In genomic region chr19:8255426-8256125, GRCh38 we compare ENCODE assay signal across 17 cellular contexts. TPM values are rescaled to one million over a fixed set of nuclear protein-coding genes. Genes with fewer than 3 reads are reported as not detected.
DNase-seq lines count a peak whose midpoint lies in the region; ATAC-seq and TF ChIP-seq lines count a peak whose summit lies in the region.
"Had no signal": no experiment of that assay in that cellular context is flagged by ENCODE, and none has a peak within 500 bp of the region (broad histone marks: within the 10 kb centered on the region; RNA-seq: fewer than 3 reads in every experiment).

No MANE protein-coding gene starts in this region.

- no peaks in the 10 kb centered on the region for H3K9me3 Mint-ChIP-seq in chondrocyte (ENCODE audit: low read depth)
- H3K9me3 Mint-ChIP-seq: CD4-positive, alpha-beta T cell; H9 had no signal

- H3K27ac Mint-ChIP-seq in chondrocyte (ENCODE audit: unreplicated experiment), result no peak overlapping the region
- H3K27ac Mint-ChIP-seq: CD4-positive, alpha-beta T cell; H9 had no signal

- H3K4me1 Mint-ChIP-seq in chondrocyte (ENCODE audit: low read depth), result no peaks in the 10 kb centered on the region

- H3K4me3 ChIP-seq in H7 (ENCODE audit: insufficient read depth, low read depth, low read length), result no peak overlapping the region
- H3K4me3 ChIP-seq in IMR-90 (ENCODE audit: insufficient read depth, low read depth, low read length), result no peak overlapping the region
- H3K4me3 ChIP-seq: GM12878 had no signal

- no peak for TF ChIP-seq POLR2A in IMR-90 (IDR thresholded peaks at IDR 0.05; ENCODE audit: low read depth, low read length)
- no peak for TF ChIP-seq POLR2A in erythroblast (IDR thresholded peaks at IDR 0.05; ENCODE audit: low read length)

- no peak overlapping the region for H4K5ac ChIP-seq in IMR-90 (ENCODE audit: low read depth, low read length)

- no peak for ATAC-seq in IMR-90 (ENCODE audit: low read depth)
- ATAC-seq: GM12878 had no signal

- TF ChIP-seq RAD21 in IMR-90 (IDR thresholded peaks at IDR 0.05; ENCODE audit: low read length), result no peak

- no peaks in the 10 kb centered on the region for H3K9me3 ChIP-seq in IMR-90 (ENCODE audit: control insufficient read depth, insufficient read depth, low read length)
- H3K9me3 ChIP-seq: Caco-2 had no signal

- H3K27me3 ChIP-seq in H7 (ENCODE audit: control insufficient read depth, insufficient read depth, low read length) (no peaks in the 10 kb centered on the region), IMR-90 (ENCODE audit: control insufficient read depth, insufficient read depth, low read length) (no peaks in the 10 kb centered on the region)

- H2BK5ac ChIP-seq in IMR-90 (ENCODE audit: low read depth, low read length, poor library complexity, severe bottlenecking), result no peak overlapping the region

- H2AFZ ChIP-seq in IMR-90 (replicated peaks; ENCODE audit: low read length, poor library complexity), result no peak overlapping the region

- H3K9ac ChIP-seq in IMR-90 (ENCODE audit: low read depth, low read length), result no peak overlapping the region
- H3K9ac ChIP-seq: KMS-11 had no signal

- peak overlapping the region; percentile 24 for H2AK9ac ChIP-seq in IMR-90 (replicated peaks; ENCODE audit: low read depth, low read length, poor library complexity)

- peaks cover 3% of the 10 kb centered on the region; the same call in 1 of the 2 replicates for H3K4me1 ChIP-seq in IMR-90 (ENCODE audit: control insufficient read depth, insufficient read depth, low read length)
- H3K4me1 ChIP-seq: Caco-2 had no signal

- H3K18ac ChIP-seq in IMR-90 (ENCODE audit: low read depth, low read length), result no peak overlapping the region

- no peak overlapping the region for H3K4me2 ChIP-seq in IMR-90 (ENCODE audit: low read depth, low read length)
- H3K4me2 ChIP-seq: KMS-11 had no signal

- TF ChIP-seq CTCF in IMR-90 (conservative IDR thresholded peaks at IDR 0.05; ENCODE audit: low read depth, low read length), result no peak
- TF ChIP-seq CTCF in chondrocyte (IDR thresholded peaks at IDR 0.05), result no peak

- H3K27me3 Mint-ChIP-seq in chondrocyte (ENCODE audit: low read depth), result no peaks in the 10 kb centered on the region
- H3K27me3 Mint-ChIP-seq: CD4-positive, alpha-beta T cell had no signal

- no peaks in the 10 kb centered on the region for H4K20me1 ChIP-seq in IMR-90 (ENCODE audit: insufficient read depth, low read length)

- no peak overlapping the region for H3K4me3 Mint-ChIP-seq in chondrocyte (ENCODE audit: unreplicated experiment)
- H3K4me3 Mint-ChIP-seq: CD4-positive, alpha-beta T cell; H9 had no signal

- no peaks in the 10 kb centered on the region for H3K9me1 ChIP-seq in IMR-90 (ENCODE audit: insufficient read depth, low read length)

- no CpG with 5 or more reads among the region's 18 CpGs for WGBS in IMR-90 (ENCODE audit: extremely low coverage in 2 of 2, insufficient read length in 1 of 2), 2 experiments

- H3K79me1 ChIP-seq in IMR-90 (ENCODE audit: low read depth in 1 of 2, low read length in 2 of 2), result no peaks in the 10 kb centered on the region

- BruUV-seq in IMR-90 (replicated peaks; lab: Mats Ljungman, UMichigan), result no TSS peak

- no peak overlapping the region for H2BK120ac ChIP-seq in IMR-90 (ENCODE audit: low read depth, low read length)

- H3K36me3 ChIP-seq in H7 (replicated peaks; ENCODE audit: control insufficient read depth, insufficient read depth, low read length) (peaks cover 31% of the 10 kb centered on the region), IMR-90 (ENCODE audit: control insufficient read depth, insufficient read depth, low read length) (peaks cover 6% of the 10 kb centered on the region; the same call in 1 of the 2 replicates)

- H2BK20ac ChIP-seq in IMR-90 (ENCODE audit: low read depth, low read length), result no peak overlapping the region

- dilution Hi-C loops in IMR-90 (cut with HindIII; ENCODE audit: low sequenced_read_pairs, unreplicated experiment), result no loop called here

- intact Hi-C loops in IMR-90 (cut with micrococcal nuclease), result loop anchor here (10.0 kb wide), 1 partner anchor 251 kb away; the partner anchor contains the start of gene ELAVL1

- peaks cover 10% of the 10 kb centered on the region for H3K36me3 Mint-ChIP-seq in chondrocyte (ENCODE audit: low read depth)

- in situ Hi-C loops in IMR-90 (cut with MboI; ENCODE audit: low sequenced_read_pairs), result loop anchor here (10.0 kb wide), 1 partner anchor 281 kb away; no protein-coding TSS in a partner anchor

- no peak overlapping the region for H4K91ac ChIP-seq in IMR-90 (ENCODE audit: insufficient read depth, low read depth, low read length)

- H3K27ac ChIP-seq in IMR-90 (ENCODE audit: insufficient read depth, low read length), result no peak overlapping the region
- H3K27ac ChIP-seq: C4-2B, KMS-11 had no signal

- peak; percentile 40 for DNase-seq in H7
- DNase-seq in IMR-90, result no peak
- DNase-seq in chondrocyte (ENCODE audit: low spot score), result peak; percentile 79
- DNase-seq in erythroblast (lab: John Stamatoyannopoulos, UW), result no peak
- no peak for DNase-seq in RKO (ENCODE audit: low spot score)
- DNase-seq in DMS114 treated with DMSO at 0.1 percent for 48 hours (lab: John Stamatoyannopoulos, UW; ENCODE audit: unreplicated experiment), result no peak
- DNase-seq: ACHN; AML-193; Caco-2; CD4-positive, alpha-beta T cell; DND-41; EL; GOT3; H9 had no signal

- H2BK15ac ChIP-seq in IMR-90 (ENCODE audit: low read depth, low read length), result no peak overlapping the region

- H4K8ac ChIP-seq in IMR-90 (ENCODE audit: low read depth in 2 of 2, low read length in 2 of 2), result no peak overlapping the region

- H3K4ac ChIP-seq in IMR-90 (ENCODE audit: low read depth, low read length), result no peak overlapping the region

- no peak overlapping the region for H2AK5ac ChIP-seq in IMR-90 (ENCODE audit: low read depth, low read length)

- POLR2A ChIA-PET in IMR-90 (lab: Charles Lee; ENCODE audit: unreplicated experiment), result no interaction called here

- H3K14ac ChIP-seq in IMR-90 (replicated peaks; ENCODE audit: low read depth, low read length), result no peak overlapping the region

- CTCF ChIA-PET in IMR-90 (lab: Yijun Ruan, JAX), result interaction anchor here (0.6 to 0.7 kb wide), 2 partner anchors 97 to 311 kb away, joined by 3 to 4 read pairs; no protein-coding TSS in a partner anchor

- no peak overlapping the region for H3K23ac ChIP-seq in IMR-90 (ENCODE audit: low read depth, low read length)

- H3K56ac ChIP-seq in IMR-90 (ENCODE audit: extremely low read depth, insufficient read depth, low read length), result no peak overlapping the region

TF ChIP-seq in IMR-90, 13 proteins besides CTCF, POLR2A, EP300 and RAD21:
- no peak for TF ChIP-seq BHLHE40 (IDR thresholded peaks at IDR 0.05; ENCODE audit: low read depth, low read length)
- TF ChIP-seq ELK1 (IDR thresholded peaks at IDR 0.05; ENCODE audit: borderline replicate concordance, low read depth, low read length), result no peak
- TF ChIP-seq NFE2L2 (IDR thresholded peaks at IDR 0.05; ENCODE audit: low read depth, low read length), result no peak
- TF ChIP-seq FOS (IDR thresholded peaks at IDR 0.05; ENCODE audit: low read depth, low read length), result no peak
- no peak for TF ChIP-seq CHD1 (IDR thresholded peaks at IDR 0.05; ENCODE audit: low read depth, low read length)
- TF ChIP-seq MAZ (IDR thresholded peaks at IDR 0.05; ENCODE audit: borderline replicate concordance, low read depth, low read length), result no peak
- TF ChIP-seq USF2 (IDR thresholded peaks at IDR 0.05; ENCODE audit: low read depth, low read length), result no peak
- no peak for TF ChIP-seq MAFK (IDR thresholded peaks at IDR 0.05; ENCODE audit: low read depth, low read length)
- TF ChIP-seq SMC3 (IDR thresholded peaks at IDR 0.05; ENCODE audit: low read depth, low read length), result no peak
- no peak for TF ChIP-seq MXI1 (IDR thresholded peaks at IDR 0.05; ENCODE audit: borderline replicate concordance, low read depth, low read length)
- no peak for TF ChIP-seq RFX5 (IDR thresholded peaks at IDR 0.05; ENCODE audit: low read depth, low read length)
- TF ChIP-seq CEBPB (IDR thresholded peaks at IDR 0.05; ENCODE audit: low read depth, low read length), result no peak
- no peak for TF ChIP-seq RCOR1 (IDR thresholded peaks at IDR 0.05; ENCODE audit: insufficient replicate concordance, low read length)

RNA-seq across cellular contexts. Expression of gene CERS4, which starts 46.4 kb away (rescaled TPM):
- total RNA-seq in H7 (2014; rRNA removed; shearing (Covaris generic)), result 116 and 117 TPM in 2 replicates
- total RNA-seq in IMR-90 (2012; rRNA removed) (3.2 and 3.9 TPM in 2 replicates), chondrocyte (16.3 to 26.0 TPM (median 24.7 TPM) in 3 replicates)
- 5.5 and 5.7 TPM in 2 replicates for polyA plus RNA-seq in IMR-90 (2012; rRNA removed)
- polyA plus RNA-seq in IMR-90 (2012; cell fraction: cytosol; rRNA removed), result 5.6 and 7.9 TPM in 2 replicates
- polyA plus RNA-seq in IMR-90 (2012; cell fraction: nucleus; rRNA removed; ENCODE audit: low replicate concordance), result 4.6 and 5.2 TPM in 2 replicates

RNA-seq across cellular contexts. Expression of gene CD320, which starts 52.6 kb away (rescaled TPM):
- total RNA-seq in H7 (2014; rRNA removed; shearing (Covaris generic)), result 127 and 159 TPM in 2 replicates
- total RNA-seq in IMR-90 (2012; rRNA removed), result 13.3 and 15.8 TPM in 2 replicates
- 78.5 and 101 TPM in 2 replicates for polyA plus RNA-seq in IMR-90 (2012; rRNA removed)
- polyA plus RNA-seq in IMR-90 (2012; cell fraction: cytosol; rRNA removed), result 154 and 169 TPM in 2 replicates
- 36.8 and 84.4 TPM in 2 replicates for polyA plus RNA-seq in IMR-90 (2012; cell fraction: nucleus; rRNA removed; ENCODE audit: low replicate concordance)
- 39.3 to 44.0 TPM (median 41.7 TPM) in 3 replicates for total RNA-seq in chondrocyte

Comparison
In these comparisons a context has a peak if more than half of its experiments do, and no peak if none do; other contexts are left out.
1. DNase-seq: peak in H7 (single experiment) and chondrocyte (single experiment); none in IMR-90 (single experiment), erythroblast (0 of 2), RKO (single experiment) and DMS114 treated with DMSO at 0.1 percent for 48 hours (single experiment).